In genomic region chr20:19081937-19082336, GRCh38 we compare ENCODE assay signal across 7 cellular contexts.
"Had no signal": no experiment of that assay in that cellular context is flagged by ENCODE, and none has a peak within 500 bp of the region (broad histone marks: within the 10 kb centered on the region; RNA-seq: fewer than 3 reads in every experiment).

No MANE protein-coding gene starts in this region.

- H3K4me3 ChIP-seq: GM23338 had no signal

- H3K36me3 Mint-ChIP-seq: IgD-negative memory B cell had no signal

- H3K27me3 Mint-ChIP-seq: IgD-negative memory B cell had no signal

- H3K4me3 Mint-ChIP-seq: GM23338, H9, HFFc6, IgD-negative memory B cell had no signal

- H3K27ac Mint-ChIP-seq: GM23338, HFFc6, IgD-negative memory B cell had no signal

- DNase-seq: H9, HCEC 1CT, HFFc6, KBM-7 had no signal

- ATAC-seq: GM23338, HepG2 had no signal
